In the genomic region with DNA sequence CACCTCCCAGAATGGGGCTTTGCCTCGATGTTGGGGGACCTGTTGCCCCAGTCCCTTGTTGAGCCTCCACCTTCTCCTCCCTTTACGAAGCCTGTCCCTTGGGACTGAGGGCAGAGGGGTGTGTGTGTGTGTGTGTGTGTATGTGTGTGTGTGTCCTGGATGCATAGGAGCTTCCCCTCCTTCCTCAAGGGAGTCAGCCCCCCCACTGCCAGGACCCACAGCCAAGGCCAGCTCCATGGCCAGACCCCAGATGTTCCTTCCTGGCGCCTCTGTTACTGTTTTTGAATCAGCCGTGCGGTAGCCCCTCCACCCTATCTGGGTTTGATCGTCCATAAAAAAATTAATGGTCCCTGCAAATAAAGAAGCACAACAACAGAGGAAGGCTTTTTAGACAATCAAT, we compare ENCODE assay signal across 20 cellular contexts. TPM values are rescaled to one million over a fixed set of nuclear protein-coding genes. Genes with fewer than 3 reads are reported as not detected.
"Had no signal": no experiment of that assay in that cellular context is flagged by ENCODE, and none has a peak within 500 bp of the region (broad histone marks: within the 10 kb centered on the region; RNA-seq: fewer than 3 reads in every experiment).

No MANE protein-coding gene starts in this region.

- H3K36me3 ChIP-seq: upper lobe of left lung had no signal

- H3K27ac ChIP-seq: body of pancreas, upper lobe of left lung had no signal

- DNase-seq: activated CD4-positive, alpha-beta memory T cell treated with anti-CD3 and anti-CD28 coated beads, Interleukin-2, amount 10 ng/mL, durations not matched to agents 7 days and 5 days; activated CD4-positive, alpha-beta T cell treated with anti-CD3 and anti-CD28 coated beads, Interleukin-2, amount 10 ng/mL, durations not matched to agents 24 days and 14 days; activated gamma-delta T cell treated with Interleukin-2 at 50 U/mL for 16 hours; anterior cingulate cortex; dermis blood vessel endothelial cell; effector CD8-positive, alpha-beta T cell; erythroblast; foreskin fibroblast; left ventricle myocardium superior; midbrain; stimulated activated CD4-positive, alpha-beta T cell treated with anti-CD3 and anti-CD28 coated beads, Interleukin-2, amount 100 ng/mL, for 48 hours; stimulated activated CD8-positive, alpha-beta memory T cell treated with anti-CD3 and anti-CD28 coated beads, Interleukin-4, amount 100 ng/mL, for 48 hours; stimulated activated naive B cell treated with anti-CD40 and anti-IgM and Interleukin-4, amounts not matched to agents 10 μg/mL and 1 μg/mL and 100 μg/mL, for 72 hours; T-helper 2 cell; upper lobe of left lung had no signal

- ATAC-seq: activated CD4-positive, CD25-positive, alpha-beta regulatory T cell treated with anti-CD3 and anti-CD28 coated beads, Interleukin-2, amount 50 U/mL, for 24 hours; body of pancreas; left ventricle myocardium superior; stimulated activated naive B cell treated with anti-CD40 and anti-IgM and Interleukin-4, amounts not matched to agents 10 μg/mL and 1 μg/mL and 100 μg/mL, for 72 hours had no signal

- H3K4me3 ChIP-seq: body of pancreas, upper lobe of left lung had no signal

- H3K27me3 ChIP-seq: body of pancreas, upper lobe of left lung had no signal

- H3K9me3 ChIP-seq: body of pancreas, upper lobe of left lung had no signal

RNA-seq across cellular contexts. Expression of gene ADGRG5, which starts 38.4 kb away (rescaled TPM):
- total RNA-seq: dermis blood vessel endothelial cell, fibroblast of lung, glomerular endothelial cell, left ventricle myocardium superior, mammary epithelial cell had no signal
- polyA plus RNA-seq: fibroblast of lung, mammary epithelial cell had no signal
